Comparison of ENCODE assay signal across 8 cellular contexts in genomic region chr12:132908145-132909029, GRCh38. TPM values are rescaled to one million over a fixed set of nuclear protein-coding genes. Genes with fewer than 3 reads are reported as not detected.
A peak's percentile ranks its signal among the peaks of the same experiment; 100 is the strongest.
DNase-seq lines count a peak whose midpoint lies in the region; ATAC-seq and TF ChIP-seq lines count a peak whose summit lies in the region.

No MANE protein-coding gene starts in this region.

- H3K27ac ChIP-seq in H9 (ENCODE audit: insufficient read length, low read depth, low read length), result no peak overlapping the region
- H3K27ac ChIP-seq in skin epidermis, result peak overlapping the region in 20 of 21 experiments; percentile 15 to 82 (median 70)

- H3K36me3 Mint-ChIP-seq in H9 (ENCODE audit: insufficient read depth in 1 of 3, low read depth in 3 of 3) (peaks cover 0 to 4% (median 4%) of the 10 kb centered on the region in 3 experiments; a peak in 4 of 7 replicates), activated B cell treated with CpG ODN at 0.5 μM for 24 hours (ENCODE audit: low read depth) (peaks cover 12% of the 10 kb centered on the region)

- no peak overlapping the region for H2AFZ ChIP-seq in H9 (ENCODE audit: low read length)

- no peaks in the 10 kb centered on the region for H3K4me1 ChIP-seq in ES-I3 (ENCODE audit: insufficient read depth, low read length)
- no peaks in the 10 kb centered on the region for H3K4me1 ChIP-seq in H9 (ENCODE audit: insufficient read depth, low read length)

- no peak overlapping the region for H2BK5ac ChIP-seq in H9 (ENCODE audit: insufficient read length, low read length)

- no peak overlapping the region for H4K91ac ChIP-seq in H9 (ENCODE audit: insufficient read length, low read depth, low read length)

- H3K27me3 Mint-ChIP-seq in H9 (ENCODE audit: low read depth), result peaks cover 37% of the 10 kb centered on the region
- peaks cover 2% of the 10 kb centered on the region for H3K27me3 Mint-ChIP-seq in activated B cell treated with CpG ODN at 0.5 μM for 24 hours

- 0 out of 2 replicates have a peak overlapping the region, but pooled peaks have one; percentile 18 for H3K14ac ChIP-seq in H9 (ENCODE audit: insufficient read depth, low read length)

- H4K8ac ChIP-seq in H9 (replicated peaks; ENCODE audit: insufficient read length, low read depth, low read length), result no peak overlapping the region

- POLR2A ChIA-PET in activated B cell treated with CpG ODN at 0.5 μM for 24 hours (lab: Charles Lee), result interaction anchor here (0.5 to 1.9 kb wide), 15 partner anchors 22 to 275 kb away, joined by 3 to 16 read pairs (median 5); partner anchors contain the start of genes CHFR, GOLGA3, ZNF10 and ZNF26

- CTCF ChIA-PET in activated B cell treated with CpG ODN at 0.5 μM for 24 hours (lab: Charles Lee), result no interaction called here

- no peaks in the 10 kb centered on the region for H3K79me2 ChIP-seq in H9 (ENCODE audit: insufficient read depth, low read length)

- WGBS in H9 (ENCODE audit: extremely low coverage, insufficient read length, low lambda C conversion rate), result no CpG with 5 or more reads among the region's 85 CpGs

- H3K4me3 ChIP-seq in cardiac fibroblast (replicated peaks in 1 of 2; ENCODE audit: low read depth in 2 of 2, low read length in 2 of 2) (peak overlapping the region; percentile 77), skin epidermis (peak overlapping the region; percentile 30 to 59 (median 49))

- H3K23ac ChIP-seq in H9 (ENCODE audit: insufficient read length, low read depth, low read length), result no peak overlapping the region

- intact Hi-C loops in activated B cell treated with CpG ODN at 0.5 μM for 24 hours (cut with micrococcal nuclease), result loop anchor here (1.0 to 2.0 kb wide), 10 partner anchors 21 to 222 kb away; partner anchors contain the start of genes ANKLE2, CHFR, POLE and PXMP2

- H3K9me3 Mint-ChIP-seq in H9, result peaks cover 22 to 24% of the 10 kb centered on the region in 2 experiments
- peaks cover 18% of the 10 kb centered on the region for H3K9me3 Mint-ChIP-seq in activated B cell treated with CpG ODN at 0.5 μM for 24 hours

- peaks cover 2% of the 10 kb centered on the region for H4K20me1 ChIP-seq in H9 (ENCODE audit: control insufficient read depth, insufficient read depth, insufficient read length)

- TF ChIP-seq CTCF in H9 (conservative IDR thresholded peaks at IDR 0.05) (no peak), activated B cell treated with CpG ODN at 0.5 μM for 24 hours (IDR thresholded peaks at IDR 0.05) (no peak), cardiac fibroblast (IDR thresholded peaks at IDR 0.05; ENCODE audit: low read depth, low read length) (no peak)

- no peak overlapping the region for H3K56ac ChIP-seq in H9 (ENCODE audit: insufficient read length, low read depth, low read length)

- no peaks in the 10 kb centered on the region for H3K79me1 ChIP-seq in H9 (ENCODE audit: insufficient read depth, low read depth, low read length, poor library complexity, severe bottlenecking)

- H3K4me2 ChIP-seq in H9 (ENCODE audit: insufficient read depth, insufficient read length, low read length), result peak overlapping the region; percentile 80

- H2BK120ac ChIP-seq in H9 (ENCODE audit: low read depth, low read length, poor library complexity, severe bottlenecking), result no peak overlapping the region

- H3K4me1 Mint-ChIP-seq in H9 (peaks cover 5 to 11% of the 10 kb centered on the region in 2 experiments; a peak in 3 of 4 replicates), activated B cell treated with CpG ODN at 0.5 μM for 24 hours (peaks cover 13% of the 10 kb centered on the region)

- no peak overlapping the region for H3K4ac ChIP-seq in H9 (ENCODE audit: low read depth, low read length)

- peak; percentile 90 for ATAC-seq in activated B cell treated with CpG ODN at 0.5 μM for 24 hours (ENCODE audit: low read depth)

- no peak overlapping the region for H2AK5ac ChIP-seq in H9 (ENCODE audit: insufficient read length, low read length)

- peak overlapping the region; percentile 48 for H3K18ac ChIP-seq in H9 (ENCODE audit: insufficient read length, low read depth, low read length)

- H3K36me3 ChIP-seq in ES-I3 (ENCODE audit: insufficient read depth, low read length), result no peaks in the 10 kb centered on the region

- H3K27me3 ChIP-seq in H9 (ENCODE audit: insufficient read depth, low read length), result no peaks in the 10 kb centered on the region

- peak overlapping the region; percentile 78 to 92 for H3K4me3 Mint-ChIP-seq in H9
- H3K4me3 Mint-ChIP-seq in activated B cell treated with CpG ODN at 0.5 μM for 24 hours, result peak overlapping the region; percentile 94

- H4K5ac ChIP-seq in H9 (ENCODE audit: insufficient read length, low read depth, low read length), result no peak overlapping the region

- peak overlapping the region in 1 of 3 experiments; percentile 91; a peak in 3 of 7 replicates for H3K27ac Mint-ChIP-seq in H9
- peak overlapping the region; percentile 96 for H3K27ac Mint-ChIP-seq in activated B cell treated with CpG ODN at 0.5 μM for 24 hours

- H3T11ph ChIP-seq in H9 (ENCODE audit: low read length), result no peak overlapping the region

- DNase-seq in H9 (peak; percentile 100), NCI-H146 (lab: John Stamatoyannopoulos, UW) (peak; percentile 97), activated B cell treated with CpG ODN at 0.5 μM for 24 hours (peak; percentile 91), cardiac fibroblast (ENCODE audit: low read depth in 2 of 2) (peak; percentile 98 to 99), iPS-NIHi11 (ENCODE audit: low spot score) (peak; percentile 92), NCI-H1048 (lab: John Stamatoyannopoulos, UW) (no peak)

- no peak overlapping the region for H2BK15ac ChIP-seq in H9 (ENCODE audit: low read depth, low read length)

- H2BK12ac ChIP-seq in H9 (ENCODE audit: insufficient read length, low read depth, low read length), result no peak overlapping the region

- H3K23me2 ChIP-seq in H9 (ENCODE audit: insufficient read length, low read depth, low read length, poor library complexity, severe bottlenecking), result peaks cover 7% of the 10 kb centered on the region

- H3K9me3 ChIP-seq in ES-I3 (ENCODE audit: control insufficient read depth, insufficient read depth, low read length), result peaks cover 5% of the 10 kb centered on the region; the same call in 1 of the 2 replicates
- H3K9me3 ChIP-seq in H9 (ENCODE audit: control insufficient read depth, low read depth, low read length), result no peaks in the 10 kb centered on the region

- peak overlapping the region; percentile 62 for H3K9ac ChIP-seq in ES-I3 (ENCODE audit: low read depth, low read length)
- peak overlapping the region; percentile 43 for H3K9ac ChIP-seq in H9 (ENCODE audit: extremely low read depth, insufficient read length, low read length)

- H2BK20ac ChIP-seq in H9 (ENCODE audit: low read depth, low read length, poor library complexity, severe bottlenecking), result no peak overlapping the region

RNA-seq across cellular contexts. Expression of gene CHFR, which starts 21.0 kb away (rescaled TPM):
- total RNA-seq in H9 (2021) (51.9 and 53.3 TPM in 2 replicates), activated B cell treated with CpG ODN at 0.5 μM for 24 hours (89.4 and 108 TPM in 2 replicates)

RNA-seq across cellular contexts. Expression of gene ZNF605, which starts 47.7 kb away (rescaled TPM):
- 17.3 and 19.3 TPM in 2 replicates for total RNA-seq in H9 (2021)
- 12.2 and 15.4 TPM in 2 replicates for total RNA-seq in activated B cell treated with CpG ODN at 0.5 μM for 24 hours
